In the genomic region with DNA sequence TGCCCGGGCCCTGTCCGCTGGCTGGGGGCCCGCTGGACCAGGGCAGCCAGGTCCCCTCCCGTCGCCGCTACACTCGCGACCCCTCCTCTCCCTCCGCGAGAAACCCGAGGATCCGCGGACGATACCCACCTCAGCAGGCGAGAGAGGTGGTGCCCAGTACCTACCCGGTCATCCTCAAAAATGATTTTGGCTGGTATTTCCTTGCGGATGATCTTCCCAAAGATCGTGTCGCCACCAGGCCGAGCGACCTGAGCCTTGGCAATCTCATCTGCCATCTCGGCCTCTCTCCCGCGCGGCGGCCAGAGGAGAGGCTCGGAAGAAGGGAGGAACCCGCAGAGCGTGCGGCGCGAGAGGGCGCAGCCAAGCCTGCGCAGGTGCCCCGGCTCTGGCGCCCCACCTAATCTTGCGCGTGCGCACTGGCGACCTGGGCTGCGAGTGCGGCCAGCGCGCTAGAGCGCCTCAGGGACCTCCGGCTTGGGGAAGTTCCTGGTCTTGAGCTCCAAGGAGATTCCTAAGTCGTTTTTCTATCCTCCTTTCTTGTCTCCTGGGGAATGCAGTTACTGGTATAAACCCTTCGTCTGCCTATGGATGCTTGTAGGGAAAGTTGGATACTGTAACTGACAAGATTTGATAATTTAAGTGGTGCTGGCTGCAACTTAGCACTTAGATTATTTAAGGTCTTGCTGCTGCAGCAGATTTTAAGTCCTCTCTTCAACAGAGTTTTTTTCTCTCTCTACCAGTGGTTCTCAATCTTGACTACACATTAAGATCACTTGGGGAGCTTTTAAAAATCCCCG, we compare ENCODE assay signal across 8 cellular contexts. TPM values are rescaled to one million over a fixed set of nuclear protein-coding genes. Genes with fewer than 3 reads are reported as not detected.
A peak's percentile ranks its signal among the peaks of the same experiment; 100 is the strongest.
DNase-seq lines count a peak whose midpoint lies in the region; ATAC-seq and TF ChIP-seq lines count a peak whose summit lies in the region.

Gene HINT1 (minus strand): TSS at position 326 of the 797 bp plus-strand sequence. CDS start 51 bp downstream, at position 275.

- TF ChIP-seq EP300 in stomach (IDR thresholded peaks at IDR 0.05) = no peak

- peak; percentile 45 for TF ChIP-seq CTCF in LNCaP clone FGC (IDR thresholded peaks at IDR 0.05; ENCODE audit: control insufficient read depth, extremely low read depth, insufficient read depth)
- TF ChIP-seq CTCF in RWPE2 (IDR thresholded peaks at IDR 0.05; ENCODE audit: poor library complexity, severe bottlenecking) = peak; percentile 45
- TF ChIP-seq CTCF in fibroblast of pulmonary artery (IDR thresholded peaks at IDR 0.05; ENCODE audit: low read length, missing control alignments) = no peak
- TF ChIP-seq CTCF in nephron progenitor cell (IDR thresholded peaks at IDR 0.05) = no peak
- peak in 1 of 7 experiments; percentile 28 for TF ChIP-seq CTCF in stomach (IDR thresholded peaks at IDR 0.05)

- H3K27me3 ChIP-seq in RWPE2 (ENCODE audit: insufficient read depth, poor library complexity, severe bottlenecking) (no peaks in the 10 kb centered on the region), stomach (no peaks in the 10 kb centered on the region)

- H3K4me3 ChIP-seq in LNCaP clone FGC (ENCODE audit: low read depth, low read length) (peak within 1 kb of the TSS; percentile 82), RWPE2 (ENCODE audit: severe bottlenecking) (peak within 1 kb of the TSS; percentile 74), fibroblast of pulmonary artery (replicated peaks; ENCODE audit: low read depth, low read length) (peak within 1 kb of the TSS; percentile 96), stomach (peak within 1 kb of the TSS; percentile 73 to 85 (median 78))

- intact Hi-C loops in stomach (cut with DNase I; ENCODE audit: low total_unique reads) = no loop called here

- peaks cover 6% of the 10 kb centered on the region for H3K27me3 Mint-ChIP-seq in nephron progenitor cell (ENCODE audit: low read depth, poor library complexity)

- WGBS in stomach, 5 donors = 0 to 2% (median 1%) methylated on average over 10 to 49 of the region's 49 CpGs

- peaks cover 32% of the 10 kb centered on the region for H3K36me3 Mint-ChIP-seq in nephron progenitor cell (ENCODE audit: low read depth)

- H3K4me1 ChIP-seq in RWPE2 (ENCODE audit: insufficient read depth, poor library complexity, severe bottlenecking) (peaks cover 8% of the 10 kb centered on the region), stomach (peaks cover 12 to 49% (median 27%) of the 10 kb centered on the region in 4 donors)

- H3K4me3 Mint-ChIP-seq in nephron progenitor cell = peak within 1 kb of the TSS; percentile 98

- ATAC-seq in RWPE2 (ENCODE audit: low read depth) = peak; percentile 88

- TF ChIP-seq POLR2A in stomach (IDR thresholded peaks at IDR 0.05) = peak in 2 of 4 donors; percentile 8 to 53

- H3K9me3 Mint-ChIP-seq in nephron progenitor cell = no peaks in the 10 kb centered on the region

- no peaks in the 10 kb centered on the region for H3K9me3 ChIP-seq in RWPE2 (ENCODE audit: severe bottlenecking)
- H3K9me3 ChIP-seq in stomach = no peaks in the 10 kb centered on the region

- peak within 1 kb of the TSS; percentile 100 for H3K27ac Mint-ChIP-seq in nephron progenitor cell

- peak within 1 kb of the TSS; percentile 78 for H3K27ac ChIP-seq in RWPE2 (ENCODE audit: poor library complexity, severe bottlenecking)
- H3K27ac ChIP-seq in stomach = peak within 1 kb of the TSS; percentile 93 to 98 (median 95)

- H3K36me3 ChIP-seq in RWPE2 (ENCODE audit: low read depth) (peaks cover 37% of the 10 kb centered on the region), stomach (peaks cover 15 to 29% (median 28%) of the 10 kb centered on the region in 4 donors)

- peak; percentile 97 for DNase-seq in ELF-1 (ENCODE audit: low read depth, low spot score)
- peak; percentile 93 for DNase-seq in H4 (ENCODE audit: low spot score)
- DNase-seq in LNCaP clone FGC (ENCODE audit: low read depth) = peak; percentile 68
- DNase-seq in RWPE2 (ENCODE audit: low spot score) = peak; percentile 97
- DNase-seq in activated T-helper 9 cell treated with anti-CD3 and anti-CD28 coated beads, Interleukin-2, amount 50 U/mL, for 16 hours (ENCODE audit: low read depth) = peak; percentile 92
- peak; percentile 86 for DNase-seq in fibroblast of pulmonary artery (ENCODE audit: low read depth)
- peak; percentile 94 for DNase-seq in nephron progenitor cell
- DNase-seq in stomach = peak; percentile 96

- peaks cover 37% of the 10 kb centered on the region for H3K4me1 Mint-ChIP-seq in nephron progenitor cell

RNA-seq across cellular contexts. Expression of gene HINT1, which starts in this region (rescaled TPM):
- 547 and 590 TPM in 2 replicates for total RNA-seq in H4 (2014; rRNA removed; shearing (Covaris generic))
- total RNA-seq in stomach = 100 to 1,000 TPM; 120 to 683 (median 168) TPM
- 100 to 1,000 TPM; 270 to 325 (median 303) TPM for polyA plus RNA-seq in stomach

Comparison
In these comparisons a context has a peak if more than half of its experiments do, and no peak if none do; other contexts are left out.
1. Peak in every context shown above with its lines: DNase-seq, ATAC-seq, H3K4me3 ChIP-seq and H3K27ac ChIP-seq.
2. CTCF ChIP-seq: peak in LNCaP clone FGC (single experiment) and RWPE2 (single experiment); none in fibroblast of pulmonary artery (single experiment) and nephron progenitor cell (single experiment).